Comparison of ENCODE assay signal across 20 cellular contexts in the genomic region with DNA sequence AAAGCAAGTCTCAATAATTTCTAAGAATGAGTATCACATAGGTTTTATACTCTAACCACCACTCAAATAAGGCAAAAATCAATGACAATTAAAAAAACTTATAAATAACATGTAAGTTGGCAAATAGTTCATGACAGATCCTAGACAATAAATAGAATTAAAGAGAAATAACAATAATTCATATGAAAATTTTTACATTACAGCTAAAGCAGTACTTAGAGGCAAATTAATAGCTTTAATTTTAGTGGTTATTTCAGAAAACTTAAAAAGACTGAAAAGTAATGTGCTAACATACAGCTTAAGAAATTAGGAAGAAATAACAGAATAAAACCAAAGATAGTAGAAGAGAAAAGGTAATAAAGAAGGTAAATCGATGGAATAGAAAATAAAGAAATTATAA.
A peak's percentile ranks its signal among the peaks of the same experiment; 100 is the strongest.
DNase-seq lines count a peak whose midpoint lies in the region; FAIRE-seq and TF ChIP-seq lines count a peak whose summit lies in the region.
"Had no signal": no experiment of that assay in that cellular context is flagged by ENCODE, and none has a peak within 500 bp of the region (broad histone marks: within the 10 kb centered on the region; RNA-seq: fewer than 3 reads in every experiment).

No MANE protein-coding gene starts in this region.

- H3K36me3 ChIP-seq in small intestine (ENCODE audit: control insufficient read depth in 2 of 2, insufficient read depth in 2 of 2, low read length in 2 of 2) (no peaks in the 10 kb centered on the region), H7 (replicated peaks; ENCODE audit: control insufficient read depth, insufficient read depth, low read length) (no peaks in the 10 kb centered on the region)
- H3K36me3 ChIP-seq: BLaER1 treated with 17β-estradiol and CSF1 and Interleukin-3, amounts not matched to agents 10 nM and 100 nM had no signal

- WGBS in small intestine, 3 donors: 81 to 86% (median 86%) methylated on average over 1 of the region's 1 CpG

- H3K9me3 ChIP-seq in small intestine (ENCODE audit: control insufficient read depth, low read depth): no peaks in the 10 kb centered on the region
- H3K9me3 ChIP-seq: Caco-2 had no signal

- H3K4me3 ChIP-seq in small intestine (ENCODE audit: low read depth in 1 of 2, low read length in 2 of 2): no peak overlapping the region
- no peak overlapping the region for H3K4me3 ChIP-seq in H7 (ENCODE audit: insufficient read depth, low read depth, low read length)
- H3K4me3 ChIP-seq: A549; BLaER1 treated with 17β-estradiol and CSF1 and Interleukin-3, amounts not matched to agents 10 nM and 100 nM; GM12878 had no signal

- H3K27me3 ChIP-seq in small intestine (ENCODE audit: control insufficient read depth in 2 of 2, insufficient read depth in 2 of 2, low read length in 2 of 2) (no peaks in the 10 kb centered on the region), H7 (ENCODE audit: control insufficient read depth, insufficient read depth, low read length) (no peaks in the 10 kb centered on the region)
- H3K27me3 ChIP-seq: BLaER1 treated with 17β-estradiol and CSF1 and Interleukin-3, amounts not matched to agents 10 nM and 100 nM had no signal

- TF ChIP-seq POLR2A in H54 (IDR thresholded peaks at IDR 0.05; ENCODE audit: low read depth, low read length): no peak

- FAIRE-seq in G401.6 (lab: Jason Lieb, UNC): peak; percentile 47
- FAIRE-seq in endometrium (lab: Jason Lieb, UNC): peak; percentile 4
- FAIRE-seq in small intestine (lab: Jason Lieb, UNC): peak; percentile 5
- FAIRE-seq in H54 (lab: Jason Lieb, UNC): no peak
- FAIRE-seq: A549, D721Med, GM12878, GM12892, GM18507 had no signal

- no peak for DNase-seq in small intestine
- DNase-seq in H54 (ENCODE audit: insufficient read length, low spot score): no peak
- no peak for DNase-seq in H7
- DNase-seq: AML-193; Caco-2; Calu3; CD4-positive, alpha-beta T cell; CD8-positive, alpha-beta T cell; DMS79 treated with DMSO at 0.1 percent for 48 hours; GDM1 had no signal

- H3K27ac ChIP-seq in small intestine (ENCODE audit: low read depth in 1 of 2, low read length in 1 of 2): no peak overlapping the region
- H3K27ac ChIP-seq: 22Rv1; A549; BLaER1 treated with 17β-estradiol and CSF1 and Interleukin-3, amounts not matched to agents 10 nM and 100 nM; C4-2B had no signal

- no peaks in the 10 kb centered on the region for H3K4me1 ChIP-seq in small intestine (ENCODE audit: control insufficient read depth in 2 of 2, insufficient read depth in 1 of 2, low read depth in 1 of 2, low read length in 1 of 2)
- H3K4me1 ChIP-seq: A549; BLaER1 treated with 17β-estradiol and CSF1 and Interleukin-3, amounts not matched to agents 10 nM and 100 nM; Caco-2 had no signal
